In genomic region chr16:1162701-1163566, GRCh38 we compare ENCODE assay signal across 20 cellular contexts. TPM values are rescaled to one million over a fixed set of nuclear protein-coding genes. Genes with fewer than 3 reads are reported as not detected.
"Had no signal": no experiment of that assay in that cellular context is flagged by ENCODE, and none has a peak within 500 bp of the region (broad histone marks: within the 10 kb centered on the region; RNA-seq: fewer than 3 reads in every experiment).

No MANE protein-coding gene starts in this region.

- H3K27ac Mint-ChIP-seq: activated naive CD4-positive, alpha-beta T cell treated with anti-CD3 and anti-CD28 coated beads, Interleukin-2, amount 50 U/mL, for 24 hours; immature natural killer cell; naive B cell; stimulated activated effector memory CD8-positive, alpha-beta T cell treated with anti-CD3 and anti-CD28 coated beads, Interleukin-12 subunit alpha, Interleukin-12 subunit beta, amount 100 ng/mL, for 72 hours had no signal

- H3K36me3 ChIP-seq: left ventricle myocardium inferior, prostate gland had no signal

- H3K4me3 Mint-ChIP-seq: activated naive CD4-positive, alpha-beta T cell treated with anti-CD3 and anti-CD28 coated beads, Interleukin-2, amount 50 U/mL, for 24 hours; activated T-cell treated with anti-CD3 and anti-CD28 coated beads, Interleukin-2, amount 50 U/mL, for 4 hours; immature natural killer cell; naive B cell; neural crest cell; stimulated activated effector memory CD8-positive, alpha-beta T cell treated with anti-CD3 and anti-CD28 coated beads, Interleukin-12 subunit alpha, Interleukin-12 subunit beta, amount 100 ng/mL, for 72 hours had no signal

- H3K36me3 Mint-ChIP-seq: activated naive CD4-positive, alpha-beta T cell treated with anti-CD3 and anti-CD28 coated beads, Interleukin-2, amount 50 U/mL, for 24 hours; immature natural killer cell; naive B cell; stimulated activated effector memory CD8-positive, alpha-beta T cell treated with anti-CD3 and anti-CD28 coated beads, Interleukin-12 subunit alpha, Interleukin-12 subunit beta, amount 100 ng/mL, for 72 hours had no signal

- H3K9me3 Mint-ChIP-seq: activated naive CD4-positive, alpha-beta T cell treated with anti-CD3 and anti-CD28 coated beads, Interleukin-2, amount 50 U/mL, for 24 hours; activated T-cell treated with anti-CD3 and anti-CD28 coated beads, Interleukin-2, amount 50 U/mL, for 4 hours; immature natural killer cell; naive B cell; neural crest cell; stimulated activated effector memory CD8-positive, alpha-beta T cell treated with anti-CD3 and anti-CD28 coated beads, Interleukin-12 subunit alpha, Interleukin-12 subunit beta, amount 100 ng/mL, for 72 hours had no signal

- H3K27ac ChIP-seq: left ventricle myocardium inferior, prostate gland had no signal

- H3K9me3 ChIP-seq: left ventricle myocardium inferior, prostate gland had no signal

- ATAC-seq: activated T-cell treated with anti-CD3 and anti-CD28 coated beads, Interleukin-2, amount 50 U/mL, for 4 hours; right cardiac atrium; stimulated activated effector memory CD8-positive, alpha-beta T cell treated with anti-CD3 and anti-CD28 coated beads, Interleukin-12 subunit alpha, Interleukin-12 subunit beta, amount 100 ng/mL, for 72 hours had no signal

- H3K4me3 ChIP-seq: left ventricle myocardium inferior, prostate gland had no signal

- H3K4me1 Mint-ChIP-seq: activated naive CD4-positive, alpha-beta T cell treated with anti-CD3 and anti-CD28 coated beads, Interleukin-2, amount 50 U/mL, for 24 hours; immature natural killer cell; naive B cell; stimulated activated effector memory CD8-positive, alpha-beta T cell treated with anti-CD3 and anti-CD28 coated beads, Interleukin-12 subunit alpha, Interleukin-12 subunit beta, amount 100 ng/mL, for 72 hours had no signal

- DNase-seq: activated CD4-positive, alpha-beta T cell treated with anti-CD3 and anti-CD28 coated beads, Interleukin-2, amount 50 U/mL, for 1 hour; activated CD8-positive, alpha-beta memory T cell treated with anti-CD3 and anti-CD28 coated beads, Interleukin-2, amount 50 U/mL, for 4 hours; activated effector memory CD4-positive, alpha-beta T cell treated with Interleukin-2 at 50 U/mL for 16 hours; activated T-cell treated with anti-CD3 and anti-CD28 coated beads, Interleukin-2, amount 50 U/mL, for 4 hours; cerebellar nuclear complex; effector CD4-positive, alpha-beta T cell; immature natural killer cell; kidney glomerular epithelial cell; left ventricle myocardium inferior; mammary epithelial cell; naive B cell; right cardiac atrium; small intestine; stimulated activated CD4-positive, alpha-beta T cell treated with anti-CD3 and anti-CD28 coated beads, Interleukin-4, amount 100 ng/mL, for 24 hours; T-helper 1 cell had no signal

- H3K27me3 Mint-ChIP-seq: activated naive CD4-positive, alpha-beta T cell treated with anti-CD3 and anti-CD28 coated beads, Interleukin-2, amount 50 U/mL, for 24 hours had no signal

RNA-seq across cellular contexts. Expression of gene CACNA1H, which starts 10.0 kb away (rescaled TPM):
- total RNA-seq: bronchial epithelial cell, mammary epithelial cell had no signal
